Comparison of ENCODE assay signal across 1 cellular context in genomic region chr10:67763499-67764011, GRCh38.
TF ChIP-seq lines count a peak whose summit lies in the region.

No MANE protein-coding gene starts in this region.

TF ChIP-seq in HepG2, 621 proteins besides CTCF, POLR2A, EP300 and RAD21 (continued from another document):
- 0 out of 2 replicates have a peak, but pooled peaks have one; percentile 18 for TF ChIP-seq ZFP36L1 (CRISPR knock-in tag; IDR thresholded peaks at IDR 0.05)
- TF ChIP-seq YEATS4 (CRISPR knock-in tag; IDR thresholded peaks at IDR 0.05; ENCODE audit: borderline replicate concordance): no peak
- 0 out of 2 replicates have a peak, but pooled peaks have one; percentile 1 for TF ChIP-seq ZBTB7B (CRISPR knock-in tag; IDR thresholded peaks at IDR 0.05)
- 0 out of 2 replicates have a peak, but pooled peaks have one; percentile 14 for TF ChIP-seq ZBTB34 (CRISPR knock-in tag; IDR thresholded peaks at IDR 0.05)
- TF ChIP-seq CREM (IDR thresholded peaks at IDR 0.05): no peak
- TF ChIP-seq CREM (CRISPR knock-in tag; IDR thresholded peaks at IDR 0.05): no peak
- TF ChIP-seq PRDM15 (CRISPR knock-in tag; IDR thresholded peaks at IDR 0.05): no peak
- no peak for TF ChIP-seq DZIP1 (CRISPR knock-in tag; IDR thresholded peaks at IDR 0.05)
- TF ChIP-seq ZNF773 (CRISPR knock-in tag; IDR thresholded peaks at IDR 0.05; ENCODE audit: borderline replicate concordance): no peak
- no peak for TF ChIP-seq PRPF4 (IDR thresholded peaks at IDR 0.05; ENCODE audit: low read depth, low read length, poor library complexity, severe bottlenecking)
- peak; percentile 30; the same call in 1 of the 2 replicates for TF ChIP-seq SPEN (CRISPR knock-in tag; IDR thresholded peaks at IDR 0.05; ENCODE audit: low read depth)
